9 cellular contexts compared by ENCODE assay signal in genomic region chr11:59810911-59811259, GRCh38. TPM values are rescaled to one million over a fixed set of nuclear protein-coding genes. Genes with fewer than 3 reads are reported as not detected.
DNase-seq lines count a peak whose midpoint lies in the region; TF ChIP-seq lines count a peak whose summit lies in the region.
"Had no signal": no experiment of that assay in that cellular context is flagged by ENCODE, and none has a peak within 500 bp of the region (broad histone marks: within the 10 kb centered on the region; RNA-seq: fewer than 3 reads in every experiment).

No MANE protein-coding gene starts in this region.

- peaks cover 14 to 25% (median 24%) of the 10 kb centered on the region in 3 experiments; a peak in 6 of 7 replicates for H3K36me3 Mint-ChIP-seq in H9 (ENCODE audit: insufficient read depth in 1 of 3, low read depth in 3 of 3)

- no peak overlapping the region for H2BK12ac ChIP-seq in H9 (ENCODE audit: insufficient read length, low read depth, low read length)

- no peak overlapping the region for H2AK5ac ChIP-seq in H9 (ENCODE audit: insufficient read length, low read length)

- H3K4me3 ChIP-seq in WI38 (ENCODE audit: low read depth, low read length) (peak overlapping the region; percentile 98), iPS DF 6.9 (ENCODE audit: low read length) (peak overlapping the region; percentile 15; the same call in 1 of the 2 replicates), stomach (peak overlapping the region; percentile 67 to 90 (median 88))

- no peaks in the 10 kb centered on the region for H3K79me2 ChIP-seq in H9 (ENCODE audit: insufficient read depth, low read length)

- H3K23ac ChIP-seq in H9 (ENCODE audit: insufficient read length, low read depth, low read length) = no peak overlapping the region

- TF ChIP-seq CTCF in H9 (conservative IDR thresholded peaks at IDR 0.05) (no peak), WI38 (IDR thresholded peaks at IDR 0.05; ENCODE audit: low read depth, low read length) (no peak), stomach (IDR thresholded peaks at IDR 0.05) (no peak)

- peak overlapping the region; percentile 53 to 94 (median 69); a peak in 6 of 7 replicates for H3K27ac Mint-ChIP-seq in H9

- H3K27me3 ChIP-seq in H9 (ENCODE audit: insufficient read depth, low read length) (no peaks in the 10 kb centered on the region), iPS DF 6.9 (ENCODE audit: control insufficient read depth, insufficient read depth, low read length) (no peaks in the 10 kb centered on the region), stomach (peaks cover 0 to 5% (median 0%) of the 10 kb centered on the region in 3 donors)

- H4K8ac ChIP-seq in H9 (replicated peaks; ENCODE audit: insufficient read length, low read depth, low read length) = no peak overlapping the region

- H3K9me3 Mint-ChIP-seq in H9 = no peaks in the 10 kb centered on the region

- no peak overlapping the region for H2AFZ ChIP-seq in H9 (ENCODE audit: low read length)

- H3K9ac ChIP-seq in H9 (ENCODE audit: extremely low read depth, insufficient read length, low read length) = no peak overlapping the region

- no peak overlapping the region for H2BK20ac ChIP-seq in H9 (ENCODE audit: low read depth, low read length, poor library complexity, severe bottlenecking)

- H3K4me3 Mint-ChIP-seq in H9 = peak overlapping the region; percentile 93 to 94

- no peaks in the 10 kb centered on the region for H3K9me3 ChIP-seq in H9 (ENCODE audit: control insufficient read depth, low read depth, low read length)
- no peaks in the 10 kb centered on the region for H3K9me3 ChIP-seq in iPS DF 6.9 (ENCODE audit: control insufficient read depth, insufficient read depth, low read length)
- no peaks in the 10 kb centered on the region for H3K9me3 ChIP-seq in stomach

- H2BK5ac ChIP-seq in H9 (ENCODE audit: insufficient read length, low read length) = no peak overlapping the region

- H3K4me2 ChIP-seq in H9 (ENCODE audit: insufficient read depth, insufficient read length, low read length) = peak overlapping the region; percentile 55

- H3T11ph ChIP-seq in H9 (ENCODE audit: low read length) = no peak overlapping the region

- no peak overlapping the region for H4K5ac ChIP-seq in H9 (ENCODE audit: insufficient read length, low read depth, low read length)

- no peak for DNase-seq in H9
- DNase-seq in iPS DF 6.9 (ENCODE audit: low read depth, low spot score) = no peak
- DNase-seq in stomach = no peak
- no peak for DNase-seq in NK-92 (lab: John Stamatoyannopoulos, UW; ENCODE audit: unreplicated experiment)
- DNase-seq in ureter (ENCODE audit: low spot score) = no peak
- no peak for DNase-seq in iPS-NIHi11 (ENCODE audit: low spot score)
- no peak for DNase-seq in MV-4-11 (lab: John Stamatoyannopoulos, UW)

- H4K20me1 ChIP-seq in H9 (ENCODE audit: control insufficient read depth, insufficient read depth, insufficient read length) = no peaks in the 10 kb centered on the region

- no peak overlapping the region for H2BK120ac ChIP-seq in H9 (ENCODE audit: low read depth, low read length, poor library complexity, severe bottlenecking)

- H3K18ac ChIP-seq in H9 (ENCODE audit: insufficient read length, low read depth, low read length) = no peak overlapping the region

- no peak overlapping the region for H4K91ac ChIP-seq in H9 (ENCODE audit: insufficient read length, low read depth, low read length)

- peaks cover 38 to 39% of the 10 kb centered on the region in 2 experiments for H3K4me1 Mint-ChIP-seq in H9

- TF ChIP-seq POLR2A in stomach (IDR thresholded peaks at IDR 0.05) = no peak

- H3K79me1 ChIP-seq in H9 (ENCODE audit: insufficient read depth, low read depth, low read length, poor library complexity, severe bottlenecking) = no peaks in the 10 kb centered on the region

- H3K4me1 ChIP-seq in H9 (ENCODE audit: insufficient read depth, low read length) = peaks cover 4% of the 10 kb centered on the region; the same call in 1 of the 2 replicates
- peaks cover 2% of the 10 kb centered on the region; the same call in 1 of the 2 replicates for H3K4me1 ChIP-seq in iPS DF 6.9 (ENCODE audit: control insufficient read depth, insufficient read depth, low read length)
- peaks cover 8 to 26% (median 19%) of the 10 kb centered on the region in 4 donors for H3K4me1 ChIP-seq in stomach

- no peak overlapping the region for H3K4ac ChIP-seq in H9 (ENCODE audit: low read depth, low read length)

- no peaks in the 10 kb centered on the region; the same call in 1 of the 2 replicates for H3K27me3 Mint-ChIP-seq in H9 (ENCODE audit: low read depth)

- no peak overlapping the region for H3K56ac ChIP-seq in H9 (ENCODE audit: insufficient read length, low read depth, low read length)

- no peak overlapping the region for H3K14ac ChIP-seq in H9 (ENCODE audit: insufficient read depth, low read length)

- no CpG with 5 or more reads among the region's 8 CpGs for WGBS in H9 (ENCODE audit: extremely low coverage, insufficient read length, low lambda C conversion rate)
- WGBS in iPS DF 6.9 (ENCODE audit: insufficient coverage, insufficient read length) = no CpG with 5 or more reads among the region's 8 CpGs
- 5 to 7% (median 6%) methylated on average over 8 of the region's 8 CpGs for WGBS in stomach, 5 donors

- H3K23me2 ChIP-seq in H9 (ENCODE audit: insufficient read length, low read depth, low read length, poor library complexity, severe bottlenecking) = peaks cover 4% of the 10 kb centered on the region

- intact Hi-C loops in stomach (cut with DNase I; ENCODE audit: low total_unique reads) = no loop called here

- H3K27ac ChIP-seq in H9 (ENCODE audit: insufficient read length, low read depth, low read length) = no peak overlapping the region
- no peak overlapping the region for H3K27ac ChIP-seq in iPS DF 6.9 (ENCODE audit: low read length)
- peak overlapping the region; percentile 78 to 92 (median 89) for H3K27ac ChIP-seq in stomach

- H3K36me3 ChIP-seq in iPS DF 6.9 (ENCODE audit: control insufficient read depth, insufficient read depth, low read length) (peaks cover 10% of the 10 kb centered on the region; the same call in 1 of the 2 replicates), stomach (peaks cover 13 to 34% (median 29%) of the 10 kb centered on the region in 4 donors)

- TF ChIP-seq EP300 in stomach (IDR thresholded peaks at IDR 0.05) = no peak

- no peak overlapping the region for H2BK15ac ChIP-seq in H9 (ENCODE audit: low read depth, low read length)

RNA-seq across cellular contexts. Expression of gene MRPL16, which starts 0.3 kb away (rescaled TPM):
- total RNA-seq in H9 (2021) = 84.5 and 87.1 TPM in 2 replicates
- total RNA-seq in stomach = 10 to 100 TPM in 4 of 5 donors, 1 to 10 TPM in 1; 8.8 to 47.2 (median 28.6) TPM
- 10 to 100 TPM; 51.8 to 65.4 (median 58.0) TPM for polyA plus RNA-seq in stomach
- 40.1 TPM for total RNA-seq in ureter

RNA-seq across cellular contexts. Expression of gene CBLIF, which starts 34.4 kb away (rescaled TPM):
- total RNA-seq in H9 (2021) (not detected in 2 replicates), stomach (1,000 to 10,000 TPM in 2 of 5 donors, 100 to 1,000 TPM in 2, 1 to 10 TPM in 1; 2.9 to 2,010 (median 456) TPM), ureter (not detected)
- polyA plus RNA-seq in stomach = 100 to 1,000 TPM; 546 to 772 (median 712) TPM
- total RNA-seq: M059J had no signal

RNA-seq across cellular contexts. Expression of gene TCN1, which starts 55.4 kb away (rescaled TPM):
- total RNA-seq in H9 (2021) (not detected in 2 replicates), stomach (10 to 100 TPM in 2 of 5 donors, 1 to 10 TPM in 1, under 1 TPM in 1, not detected in 1; 0.58 to 77.1 (median 36.2) TPM), ureter (3.3 TPM)
- polyA plus RNA-seq in stomach = 10 to 100 TPM; 14.2 to 48.7 (median 40.8) TPM

RNA-seq across cellular contexts. Expression of gene STX3, which starts 55.7 kb away (rescaled TPM):
- total RNA-seq in H9 (2021) (37.7 and 41.0 TPM in 2 replicates), stomach (100 to 1,000 TPM in 1 of 5 donors, 10 to 100 TPM in 4; 56.2 to 267 (median 67.2) TPM), ureter (31.8 TPM)
- polyA plus RNA-seq in stomach = 10 to 100 TPM; 14.5 to 44.8 (median 21.7) TPM

Comparison
In these comparisons a context has a peak if more than half of its experiments do, and no peak if none do; other contexts are left out.
1. H3K27ac ChIP-seq: peak in stomach (5 of 5); none in H9 (single experiment) and iPS DF 6.9 (single experiment).
2. H3K4me3 ChIP-seq: peak in every context shown above with its lines; median percentile 98 in WI38; 88 in stomach; 15 in iPS DF 6.9.